24 cellular contexts compared by ENCODE assay signal in genomic region chr4:21848001-21848400, GRCh38.
"Had no signal": no experiment of that assay in that cellular context is flagged by ENCODE, and none has a peak within 500 bp of the region (broad histone marks: within the 10 kb centered on the region; RNA-seq: fewer than 3 reads in every experiment).

No MANE protein-coding gene starts in this region.

- H3K27me3 ChIP-seq: colonic mucosa, esophagus muscularis mucosa, ovary, right atrium auricular region, stomach, suprapubic skin, tibial nerve had no signal

- DNase-seq: activated CD4-positive, alpha-beta T cell treated with anti-CD3 and anti-CD28 coated beads for 36 hours; activated CD4-positive, alpha-beta T cell treated with anti-CD3 and anti-CD28 coated beads, Interleukin-2, amount 50 U/mL, for 4 hours; activated CD8-positive, alpha-beta memory T cell treated with anti-CD3 and anti-CD28 coated beads for 24 hours; activated CD8-positive, alpha-beta memory T cell treated with anti-CD3 and anti-CD28 coated beads, Interleukin-2, amount 50 U/mL, for 4 hours; activated naive CD4-positive, alpha-beta T cell treated with Interleukin-2 at 50 U/mL for 16 hours; activated naive CD8-positive, alpha-beta T cell treated with anti-CD3 and anti-CD28 coated beads for 36 hours; activated T-cell treated with anti-CD3 and anti-CD28 coated beads, Interleukin-2, amount 50 U/mL, for 48 hours; central memory CD4-positive, alpha-beta T cell; colonic mucosa; hippocampal formation; kidney glomerular epithelial cell; left ventricle myocardium inferior; naive thymus-derived CD8-positive, alpha-beta T cell; psoas muscle; stimulated activated CD4-positive, alpha-beta T cell treated with anti-CD3 and anti-CD28 coated beads, Interleukin-1b, Interleukin-23, amount 100 ng/mL, for 48 hours; stomach; T-helper 9 cell had no signal

- H3K4me3 ChIP-seq: colonic mucosa, esophagus muscularis mucosa, left ventricle myocardium inferior, ovary, psoas muscle, right atrium auricular region, stomach, suprapubic skin, tibial nerve had no signal

- H3K4me1 ChIP-seq: colonic mucosa, esophagus muscularis mucosa, left ventricle myocardium inferior, psoas muscle, right atrium auricular region, stomach, suprapubic skin, tibial nerve had no signal

- ATAC-seq: activated CD4-positive, alpha-beta T cell treated with anti-CD3 and anti-CD28 coated beads for 36 hours; naive thymus-derived CD8-positive, alpha-beta T cell; psoas muscle; stimulated activated memory B cell treated with anti-CD40 and anti-IgM and Interleukin-4, amounts not matched to agents 10 μg/mL and 1 μg/mL and 100 μg/mL, for 72 hours; WTC11 had no signal

- H3K27ac ChIP-seq: colonic mucosa, esophagus muscularis mucosa, left ventricle myocardium inferior, ovary, psoas muscle, right atrium auricular region, stomach, suprapubic skin, tibial nerve had no signal

- H3K9me3 ChIP-seq: colonic mucosa, esophagus muscularis mucosa, left ventricle myocardium inferior, ovary, psoas muscle, right atrium auricular region, stomach, suprapubic skin, tibial nerve had no signal

- H3K36me3 ChIP-seq: colonic mucosa, esophagus muscularis mucosa, left ventricle myocardium inferior, ovary, right atrium auricular region, stomach, suprapubic skin, tibial nerve had no signal
